19 cellular contexts compared by ENCODE assay signal in genomic region chr7:129617607-129618006, GRCh38. TPM values are rescaled to one million over a fixed set of nuclear protein-coding genes. Genes with fewer than 3 reads are reported as not detected.
DNase-seq lines count a peak whose midpoint lies in the region; ATAC-seq and TF ChIP-seq lines count a peak whose summit lies in the region.
"Had no signal": no experiment of that assay in that cellular context is flagged by ENCODE, and none has a peak within 500 bp of the region (broad histone marks: within the 10 kb centered on the region; RNA-seq: fewer than 3 reads in every experiment).

No MANE protein-coding gene starts in this region.

- H3K9me3 Mint-ChIP-seq in activated naive CD4-positive, alpha-beta T cell treated with anti-CD3 and anti-CD28 coated beads, Interleukin-2, amount 50 U/mL, for 24 hours, result no peaks in the 10 kb centered on the region
- H3K9me3 Mint-ChIP-seq in activated naive CD4-positive, alpha-beta T cell treated with anti-CD3 and anti-CD28 coated beads, Interleukin-2, amount 10 ng/mL, durations not matched to agents 7 days and 5 days, result no peaks in the 10 kb centered on the region
- H3K9me3 Mint-ChIP-seq in activated naive CD8-positive, alpha-beta T cell treated with anti-CD3 and anti-CD28 coated beads for 36 hours, result no peaks in the 10 kb centered on the region
- H3K9me3 Mint-ChIP-seq: activated CD4-positive, alpha-beta T cell treated with anti-CD3 and anti-CD28 coated beads, Interleukin-2, amount 10 ng/mL, durations not matched to agents 24 days and 14 days; activated naive CD8-positive, alpha-beta T cell treated with anti-CD3 and anti-CD28 coated beads, Interleukin-2, amount 10 ng/mL, durations not matched to agents 7 days and 5 days had no signal

- H3K4me3 ChIP-seq in upper lobe of right lung, result no peak overlapping the region
- no peak overlapping the region for H3K4me3 ChIP-seq in psoas muscle
- H3K4me3 ChIP-seq: gastrocnemius medialis had no signal

- no peak for TF ChIP-seq CTCF in upper lobe of right lung (IDR thresholded peaks at IDR 0.05)
- no peak for TF ChIP-seq CTCF in psoas muscle (IDR thresholded peaks at IDR 0.05)

- ATAC-seq in left lobe of liver, result peak; percentile 33
- ATAC-seq in upper lobe of right lung, result peak; percentile 26
- no peak for ATAC-seq in psoas muscle
- no peak for ATAC-seq in HG03460 (IDR thresholded peaks at IDR 0.05; ENCODE audit: unreplicated experiment)
- ATAC-seq: gastrocnemius medialis had no signal

- H3K4me1 Mint-ChIP-seq in activated naive CD4-positive, alpha-beta T cell treated with anti-CD3 and anti-CD28 coated beads, Interleukin-2, amount 50 U/mL, for 24 hours, result peaks cover 80% of the 10 kb centered on the region
- peaks cover 57% of the 10 kb centered on the region for H3K4me1 Mint-ChIP-seq in activated naive CD4-positive, alpha-beta T cell treated with anti-CD3 and anti-CD28 coated beads, Interleukin-2, amount 10 ng/mL, durations not matched to agents 7 days and 5 days
- H3K4me1 Mint-ChIP-seq in activated naive CD8-positive, alpha-beta T cell treated with anti-CD3 and anti-CD28 coated beads for 36 hours, result peaks cover 68% of the 10 kb centered on the region

- intact Hi-C loops in upper lobe of right lung (cut with DNase I) (no loop called here), psoas muscle (cut with DNase I) (loop anchor here in 1 of 2 donors (10.0 kb wide), 1 partner anchor 393 kb away; the partner anchor contains the start of gene AHCYL2)

- no peaks in the 10 kb centered on the region for H3K36me3 ChIP-seq in upper lobe of right lung
- H3K36me3 ChIP-seq in psoas muscle (ENCODE audit: insufficient read depth in 1 of 2, low read depth in 1 of 2), result no peaks in the 10 kb centered on the region
- H3K36me3 ChIP-seq: gastrocnemius medialis had no signal

- no peak for DNase-seq in activated naive CD4-positive, alpha-beta T cell treated with anti-CD3 and anti-CD28 coated beads, Interleukin-2, amount 10 ng/mL, durations not matched to agents 7 days and 5 days
- DNase-seq in activated naive CD8-positive, alpha-beta T cell treated with anti-CD3 and anti-CD28 coated beads for 36 hours, result no peak
- DNase-seq in left lobe of liver (ENCODE audit: low spot score), result no peak
- no peak for DNase-seq in upper lobe of right lung
- DNase-seq in psoas muscle, result no peak
- DNase-seq in activated CD4-positive, CD25-positive, alpha-beta regulatory T cell (lab: John Stamatoyannopoulos, UW), result no peak
- DNase-seq: activated CD4-positive, alpha-beta T cell treated with anti-CD3 and anti-CD28 coated beads, Interleukin-2, amount 10 ng/mL, durations not matched to agents 24 days and 14 days; activated naive CD8-positive, alpha-beta T cell treated with anti-CD3 and anti-CD28 coated beads, Interleukin-2, amount 10 ng/mL, durations not matched to agents 7 days and 5 days; Caco-2; gastrocnemius medialis; GDM1; NCI-H1417 treated with DMSO at 0.1 percent for 48 hours; NCI-H2227 treated with DMSO at 0.1 percent for 48 hours; nucleus accumbens; stimulated activated CD4-positive, alpha-beta T cell treated with anti-CD3 and anti-CD28 coated beads, Interleukin-4, amount 100 ng/mL, for 24 hours; T-helper 9 cell had no signal

- H3K4me3 Mint-ChIP-seq in activated naive CD4-positive, alpha-beta T cell treated with anti-CD3 and anti-CD28 coated beads, Interleukin-2, amount 50 U/mL, for 24 hours, result peak overlapping the region; percentile 6
- no peak overlapping the region for H3K4me3 Mint-ChIP-seq in activated naive CD4-positive, alpha-beta T cell treated with anti-CD3 and anti-CD28 coated beads, Interleukin-2, amount 10 ng/mL, durations not matched to agents 7 days and 5 days
- peak overlapping the region; percentile 9 for H3K4me3 Mint-ChIP-seq in activated naive CD8-positive, alpha-beta T cell treated with anti-CD3 and anti-CD28 coated beads for 36 hours
- H3K4me3 Mint-ChIP-seq: activated CD4-positive, alpha-beta T cell treated with anti-CD3 and anti-CD28 coated beads, Interleukin-2, amount 10 ng/mL, durations not matched to agents 24 days and 14 days; activated naive CD8-positive, alpha-beta T cell treated with anti-CD3 and anti-CD28 coated beads, Interleukin-2, amount 10 ng/mL, durations not matched to agents 7 days and 5 days had no signal

- H3K27ac ChIP-seq in upper lobe of right lung, result no peak overlapping the region
- H3K27ac ChIP-seq in psoas muscle, result no peak overlapping the region
- H3K27ac ChIP-seq: gastrocnemius medialis, RWPE1 had no signal

- H3K27ac Mint-ChIP-seq in activated naive CD4-positive, alpha-beta T cell treated with anti-CD3 and anti-CD28 coated beads, Interleukin-2, amount 50 U/mL, for 24 hours, result peak overlapping the region; percentile 18
- H3K27ac Mint-ChIP-seq in activated naive CD4-positive, alpha-beta T cell treated with anti-CD3 and anti-CD28 coated beads, Interleukin-2, amount 10 ng/mL, durations not matched to agents 7 days and 5 days, result no peak overlapping the region
- H3K27ac Mint-ChIP-seq in activated naive CD8-positive, alpha-beta T cell treated with anti-CD3 and anti-CD28 coated beads for 36 hours, result peak overlapping the region; percentile 4
- H3K27ac Mint-ChIP-seq: activated CD4-positive, alpha-beta T cell treated with anti-CD3 and anti-CD28 coated beads, Interleukin-2, amount 10 ng/mL, durations not matched to agents 24 days and 14 days; activated naive CD8-positive, alpha-beta T cell treated with anti-CD3 and anti-CD28 coated beads, Interleukin-2, amount 10 ng/mL, durations not matched to agents 7 days and 5 days had no signal

- CTCF ChIA-PET in activated naive CD4-positive, alpha-beta T cell treated with anti-CD3 and anti-CD28 coated beads, Interleukin-2, amount 10 ng/mL, durations not matched to agents 7 days and 5 days (lab: Charles Lee), result interaction anchor here (0.9 to 1.1 kb wide), 2 partner anchors 17 to 23 kb away, joined by 3 to 4 read pairs; no protein-coding TSS in a partner anchor

- no peaks in the 10 kb centered on the region for H3K9me3 ChIP-seq in upper lobe of right lung
- H3K9me3 ChIP-seq in psoas muscle, result no peaks in the 10 kb centered on the region
- H3K9me3 ChIP-seq: Caco-2, gastrocnemius medialis had no signal

- no peaks in the 10 kb centered on the region for H3K27me3 Mint-ChIP-seq in activated naive CD4-positive, alpha-beta T cell treated with anti-CD3 and anti-CD28 coated beads, Interleukin-2, amount 50 U/mL, for 24 hours
- no peaks in the 10 kb centered on the region for H3K27me3 Mint-ChIP-seq in activated naive CD4-positive, alpha-beta T cell treated with anti-CD3 and anti-CD28 coated beads, Interleukin-2, amount 10 ng/mL, durations not matched to agents 7 days and 5 days
- no peaks in the 10 kb centered on the region for H3K27me3 Mint-ChIP-seq in activated naive CD8-positive, alpha-beta T cell treated with anti-CD3 and anti-CD28 coated beads for 36 hours
- H3K27me3 Mint-ChIP-seq: activated CD4-positive, alpha-beta T cell treated with anti-CD3 and anti-CD28 coated beads, Interleukin-2, amount 10 ng/mL, durations not matched to agents 24 days and 14 days; activated naive CD8-positive, alpha-beta T cell treated with anti-CD3 and anti-CD28 coated beads, Interleukin-2, amount 10 ng/mL, durations not matched to agents 7 days and 5 days had no signal

- WGBS in psoas muscle, 3 donors, result 59 to 66% (median 66%) methylated on average over 2 of the region's 2 CpGs

- H3K27me3 ChIP-seq in upper lobe of right lung (no peaks in the 10 kb centered on the region), psoas muscle (ENCODE audit: insufficient read depth in 3 of 3, low read length in 2 of 3) (no peaks in the 10 kb centered on the region)
- H3K27me3 ChIP-seq: gastrocnemius medialis had no signal

- H3K36me3 Mint-ChIP-seq in activated naive CD4-positive, alpha-beta T cell treated with anti-CD3 and anti-CD28 coated beads, Interleukin-2, amount 50 U/mL, for 24 hours, result peaks cover 4% of the 10 kb centered on the region
- peaks cover 19% of the 10 kb centered on the region for H3K36me3 Mint-ChIP-seq in activated naive CD4-positive, alpha-beta T cell treated with anti-CD3 and anti-CD28 coated beads, Interleukin-2, amount 10 ng/mL, durations not matched to agents 7 days and 5 days
- peaks cover 16% of the 10 kb centered on the region for H3K36me3 Mint-ChIP-seq in activated naive CD8-positive, alpha-beta T cell treated with anti-CD3 and anti-CD28 coated beads for 36 hours

- H3K4me1 ChIP-seq in upper lobe of right lung (peaks cover 49% of the 10 kb centered on the region), psoas muscle (peaks cover 29% of the 10 kb centered on the region)

RNA-seq across cellular contexts. Expression of gene NRF1, which starts 6.1 kb away (rescaled TPM):
- 10 to 100 TPM; 17.9 to 20.4 TPM for total RNA-seq in activated naive CD8-positive, alpha-beta T cell treated with anti-CD3 and anti-CD28 coated beads for 36 hours
- total RNA-seq in left lobe of liver (4.5 TPM), upper lobe of right lung (19.3 TPM), psoas muscle (10 to 100 TPM; 10.0 to 13.7 (median 10.7) TPM)
- 1 to 10 TPM; 4.4 to 9.8 (median 4.9) TPM for polyA plus RNA-seq in psoas muscle

Comparison
In these comparisons a context has a peak if more than half of its experiments do, and no peak if none do; other contexts are left out.
1. ATAC-seq: peak in left lobe of liver (single experiment) and upper lobe of right lung (single experiment); none in psoas muscle (0 of 4) and HG03460 (single experiment).